ENCODE assay signal across 20 cellular contexts in the genomic region with DNA sequence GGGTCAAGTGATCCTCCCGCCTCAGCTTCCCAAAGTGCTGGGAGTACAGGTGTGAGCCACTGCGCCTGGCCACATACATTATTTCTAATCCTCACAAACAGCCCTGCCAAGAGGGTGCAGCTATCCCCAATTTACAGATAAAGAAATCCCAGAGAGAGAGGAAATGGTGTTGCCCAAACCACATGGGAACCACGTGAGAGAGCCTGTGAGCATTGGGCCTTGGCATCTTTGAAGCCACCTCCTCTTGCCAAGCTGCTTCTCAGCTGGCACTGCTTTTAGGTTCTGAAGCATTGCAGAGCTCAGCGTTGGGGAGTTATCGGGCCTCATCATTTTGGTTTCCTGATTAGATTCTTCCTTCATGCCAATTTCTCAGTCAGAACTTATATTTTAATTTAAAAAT.
"Had no signal": no experiment of that assay in that cellular context is flagged by ENCODE, and none has a peak within 500 bp of the region (broad histone marks: within the 10 kb centered on the region; RNA-seq: fewer than 3 reads in every experiment).

No MANE protein-coding gene starts in this region.

- ATAC-seq: activated CD4-positive, alpha-beta T cell treated with anti-CD3 and anti-CD28 coated beads for 36 hours; heart right ventricle; natural killer cell treated with Interleukin-12 subunit alpha and Interleukin-12 subunit beta and Interleukin-15 and Interleukin-18, amount 100 ng/mL, for 72 hours; T-cell; WTC11 had no signal

- H3K4me3 Mint-ChIP-seq: activated CD4-positive, alpha-beta T cell treated with anti-CD3 and anti-CD28 coated beads for 36 hours; activated naive CD4-positive, alpha-beta T cell treated with anti-CD3 and anti-CD28 coated beads, Interleukin-2, amount 10 ng/mL, durations not matched to agents 7 days and 5 days; brain; natural killer cell treated with Interleukin-12 subunit alpha and Interleukin-12 subunit beta and Interleukin-15 and Interleukin-18, amount 100 ng/mL, for 72 hours; T-cell; T-helper 2 cell treated with Interferon-gamma antibody and Interleukin-4, amounts not matched to agents 5 μg/mL and 100 μg/mL, for 36 hours; type B pancreatic cell; WTC11 had no signal

- H3K27ac Mint-ChIP-seq: activated CD4-positive, alpha-beta T cell treated with anti-CD3 and anti-CD28 coated beads for 36 hours; activated naive CD4-positive, alpha-beta T cell treated with anti-CD3 and anti-CD28 coated beads, Interleukin-2, amount 10 ng/mL, durations not matched to agents 7 days and 5 days; natural killer cell treated with Interleukin-12 subunit alpha and Interleukin-12 subunit beta and Interleukin-15 and Interleukin-18, amount 100 ng/mL, for 72 hours; progenitor cell of endocrine pancreas; T-cell; T-helper 2 cell treated with Interferon-gamma antibody and Interleukin-4, amounts not matched to agents 5 μg/mL and 100 μg/mL, for 36 hours; type B pancreatic cell; WTC11 had no signal

- H3K9me3 Mint-ChIP-seq: activated naive CD4-positive, alpha-beta T cell treated with anti-CD3 and anti-CD28 coated beads, Interleukin-2, amount 10 ng/mL, durations not matched to agents 7 days and 5 days; brain; natural killer cell treated with Interleukin-12 subunit alpha and Interleukin-12 subunit beta and Interleukin-15 and Interleukin-18, amount 100 ng/mL, for 72 hours; T-cell; T-helper 2 cell treated with Interferon-gamma antibody and Interleukin-4, amounts not matched to agents 5 μg/mL and 100 μg/mL, for 36 hours; type B pancreatic cell; WTC11 had no signal

- H3K27me3 Mint-ChIP-seq: activated CD4-positive, alpha-beta T cell treated with anti-CD3 and anti-CD28 coated beads for 36 hours; activated naive CD4-positive, alpha-beta T cell treated with anti-CD3 and anti-CD28 coated beads, Interleukin-2, amount 10 ng/mL, durations not matched to agents 7 days and 5 days; brain; natural killer cell treated with Interleukin-12 subunit alpha and Interleukin-12 subunit beta and Interleukin-15 and Interleukin-18, amount 100 ng/mL, for 72 hours; progenitor cell of endocrine pancreas; T-cell; type B pancreatic cell had no signal

- H3K36me3 Mint-ChIP-seq: WTC11 had no signal

- H3K4me1 Mint-ChIP-seq: activated CD4-positive, alpha-beta T cell treated with anti-CD3 and anti-CD28 coated beads for 36 hours had no signal

- DNase-seq: activated CD4-positive, alpha-beta T cell treated with anti-CD3 and anti-CD28 coated beads for 36 hours; activated CD4-positive, alpha-beta T cell treated with anti-CD3 and anti-CD28 coated beads, Interleukin-2, amount 50 U/mL, for 4 hours; activated CD8-positive, alpha-beta memory T cell treated with anti-CD3 and anti-CD28 coated beads for 24 hours; activated effector memory CD4-positive, alpha-beta T cell treated with anti-CD3 and anti-CD28 coated beads, Interleukin-2, amount 50 U/mL, for 16 hours; activated naive CD4-positive, alpha-beta T cell treated with anti-CD3 and anti-CD28 coated beads, Interleukin-2, amount 10 ng/mL, durations not matched to agents 7 days and 5 days; aorta; dermis blood vessel endothelial cell; effector CD8-positive, alpha-beta T cell; erythroblast; heart right ventricle; stimulated activated CD4-positive, alpha-beta T cell treated with anti-CD3 and anti-CD28 coated beads, Interleukin-2, amount 100 ng/mL, for 48 hours; stimulated activated CD8-positive, alpha-beta memory T cell treated with anti-CD3 and anti-CD28 coated beads, Interleukin-4, amount 100 ng/mL, for 48 hours; stimulated activated naive CD4-positive, alpha-beta T cell treated with Interleukin-2 at 50 U/mL for 16 hours; T-cell had no signal
